16 cellular contexts compared by ENCODE assay signal in genomic region chr14:97707603-97708002, GRCh38.
DNase-seq lines count a peak whose midpoint lies in the region; ATAC-seq and TF ChIP-seq lines count a peak whose summit lies in the region.
"Had no signal": no experiment of that assay in that cellular context is flagged by ENCODE, and none has a peak within 500 bp of the region (broad histone marks: within the 10 kb centered on the region; RNA-seq: fewer than 3 reads in every experiment).

No MANE protein-coding gene starts in this region.

- H3K9me3 Mint-ChIP-seq in activated CD8-positive, alpha-beta T cell treated with anti-CD3 and anti-CD28 coated beads for 36 hours: peaks cover 6% of the 10 kb centered on the region
- H3K9me3 Mint-ChIP-seq in natural killer cell: peaks cover 0 to 2% of the 10 kb centered on the region in 2 donors
- H3K9me3 Mint-ChIP-seq: neural progenitor cell had no signal

- TF ChIP-seq CTCF in activated CD8-positive, alpha-beta T cell treated with anti-CD3 and anti-CD28 coated beads for 36 hours (IDR thresholded peaks at IDR 0.05): no peak
- no peak for TF ChIP-seq CTCF in natural killer cell (IDR thresholded peaks at IDR 0.05)

- H3K4me3 Mint-ChIP-seq in activated CD8-positive, alpha-beta T cell treated with anti-CD3 and anti-CD28 coated beads for 36 hours: no peak overlapping the region
- H3K4me3 Mint-ChIP-seq in natural killer cell: peak overlapping the region; percentile 92
- H3K4me3 Mint-ChIP-seq: neural progenitor cell had no signal

- POLR2A ChIA-PET in activated CD8-positive, alpha-beta T cell treated with anti-CD3 and anti-CD28 coated beads for 36 hours (lab: Charles Lee): interaction anchor here (0.8 to 1.7 kb wide), 3 partner anchors 9 to 85 kb away, joined by 3 to 4 read pairs (median 4); no protein-coding TSS in a partner anchor

- H3K36me3 Mint-ChIP-seq in activated CD8-positive, alpha-beta T cell treated with anti-CD3 and anti-CD28 coated beads for 36 hours (ENCODE audit: low read depth): no peaks in the 10 kb centered on the region
- H3K36me3 Mint-ChIP-seq in natural killer cell: no peaks in the 10 kb centered on the region
- H3K36me3 Mint-ChIP-seq: neural progenitor cell had no signal

- DNase-seq in NCI-H748 (lab: John Stamatoyannopoulos, UW; ENCODE audit: unreplicated experiment) (peak; percentile 44), NCI-H748 treated with DMSO at 0.1 percent for 48 hours (lab: John Stamatoyannopoulos, UW) (no peak), natural killer cell (no peak), NCI-H226 (no peak), cardiac septum (ENCODE audit: low spot score) (no peak), amygdala (lab: John Stamatoyannopoulos, UW) (no peak)
- DNase-seq in activated CD8-positive, alpha-beta T cell treated with anti-CD3 and anti-CD28 coated beads for 36 hours: peak; percentile 47
- DNase-seq: activated T-cell treated with anti-CD3 and anti-CD28 coated beads, Interleukin-2, amount 50 U/mL, for 4 hours; Calu3; erythroblast; left ventricle myocardium inferior; NCI-H1092 treated with DMSO at 0.1 percent for 48 hours; upper lobe of left lung had no signal

- CTCF ChIA-PET in activated CD8-positive, alpha-beta T cell treated with anti-CD3 and anti-CD28 coated beads for 36 hours (lab: Charles Lee): no interaction called here

- no peaks in the 10 kb centered on the region for H3K27me3 Mint-ChIP-seq in activated CD8-positive, alpha-beta T cell treated with anti-CD3 and anti-CD28 coated beads for 36 hours
- no peaks in the 10 kb centered on the region for H3K27me3 Mint-ChIP-seq in natural killer cell (ENCODE audit: low read depth in 2 of 2)

- peak; percentile 59 for ATAC-seq in HG03432 (IDR thresholded peaks at IDR 0.05; ENCODE audit: unreplicated experiment)
- ATAC-seq in activated CD8-positive, alpha-beta T cell treated with anti-CD3 and anti-CD28 coated beads for 36 hours: peak; percentile 44
- peak; percentile 6 to 21 (median 19) for ATAC-seq in natural killer cell
- ATAC-seq: Right ventricle myocardium inferior had no signal

- intact Hi-C loops in activated CD8-positive, alpha-beta T cell treated with anti-CD3 and anti-CD28 coated beads for 36 hours (cut with micrococcal nuclease): no loop called here
- intact Hi-C loops in natural killer cell (cut with micrococcal nuclease): loop anchor here (2.0 to 10.0 kb wide), 7 partner anchors 70 to 1565 kb away; partner anchors contain the start of gene BCL11B
- intact Hi-C loops in cardiac septum (cut with DNase I): no loop called here

- peak overlapping the region; percentile 28 for H3K27ac Mint-ChIP-seq in activated CD8-positive, alpha-beta T cell treated with anti-CD3 and anti-CD28 coated beads for 36 hours
- H3K27ac Mint-ChIP-seq in natural killer cell: peak overlapping the region; percentile 87 to 88
- H3K27ac Mint-ChIP-seq: neural progenitor cell had no signal

- H3K4me1 Mint-ChIP-seq in activated CD8-positive, alpha-beta T cell treated with anti-CD3 and anti-CD28 coated beads for 36 hours (ENCODE audit: low read depth): peaks cover 81% of the 10 kb centered on the region
- peaks cover 89 to 98% of the 10 kb centered on the region in 2 donors for H3K4me1 Mint-ChIP-seq in natural killer cell
- H3K4me1 Mint-ChIP-seq: neural progenitor cell had no signal

Comparison
In these comparisons a context has a peak if more than half of its experiments do, and no peak if none do; other contexts are left out.
1. DNase-seq: peak in NCI-H748 (single experiment) and activated CD8-positive, alpha-beta T cell treated with anti-CD3 and anti-CD28 coated beads for 36 hours (single experiment); none in NCI-H748 treated with DMSO at 0.1 percent for 48 hours (single experiment), natural killer cell (single experiment), NCI-H226 (single experiment), cardiac septum (single experiment) and amygdala (0 of 56).
2. Peak in every context shown above with its lines, with median percentiles within 50 percentile points of each other: ATAC-seq.